In the genomic region with DNA sequence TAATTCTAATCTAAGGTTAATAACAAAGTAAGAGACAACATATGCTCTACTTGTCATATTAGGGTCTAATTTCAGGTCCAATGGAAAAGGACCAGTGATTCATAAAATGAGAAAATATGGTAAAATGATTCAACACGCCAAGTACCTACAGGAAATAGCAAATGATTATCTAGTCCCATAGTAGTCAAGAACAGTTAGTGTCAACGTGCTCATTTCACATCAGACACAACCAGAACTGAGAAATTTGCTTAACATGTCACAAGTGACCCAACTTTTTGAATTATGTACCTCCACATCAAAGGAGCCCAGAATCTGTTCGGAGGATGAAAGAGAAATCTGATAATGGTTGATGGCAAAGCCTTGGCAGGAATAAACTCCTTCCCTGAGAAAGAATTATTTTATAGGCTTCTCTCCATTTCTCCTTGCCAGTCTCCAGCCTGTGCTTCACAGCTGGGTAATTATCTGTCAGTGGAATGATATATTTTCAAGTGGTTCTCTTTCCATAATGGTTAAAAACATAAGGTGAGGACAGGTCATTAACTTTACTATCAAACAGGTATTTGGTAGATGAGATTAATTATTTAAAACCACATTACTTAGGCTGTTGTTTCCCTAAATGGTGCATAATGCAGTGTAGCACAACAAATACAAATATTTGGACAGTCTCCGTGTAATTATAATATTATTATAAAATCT, we compare ENCODE assay signal across 17 cellular contexts.
"Had no signal": no experiment of that assay in that cellular context is flagged by ENCODE, and none has a peak within 500 bp of the region (broad histone marks: within the 10 kb centered on the region; RNA-seq: fewer than 3 reads in every experiment).

No MANE protein-coding gene starts in this region.

- H3K27ac Mint-ChIP-seq: activated naive CD4-positive, alpha-beta T cell treated with anti-CD3 and anti-CD28 coated beads, Interleukin-2, amount 50 U/mL, for 24 hours; effector memory CD8-positive, alpha-beta T cell had no signal

- ATAC-seq: effector memory CD8-positive, alpha-beta T cell; gastroesophageal sphincter; left ventricle myocardium superior; psoas muscle; right lobe of liver had no signal

- H3K4me1 Mint-ChIP-seq: central memory CD8-positive, alpha-beta T cell had no signal

- H3K4me3 Mint-ChIP-seq: activated naive CD4-positive, alpha-beta T cell treated with anti-CD3 and anti-CD28 coated beads, Interleukin-2, amount 50 U/mL, for 24 hours; brain; central memory CD8-positive, alpha-beta T cell; effector memory CD8-positive, alpha-beta T cell; nephron progenitor cell had no signal

- H3K27me3 Mint-ChIP-seq: activated naive CD4-positive, alpha-beta T cell treated with anti-CD3 and anti-CD28 coated beads, Interleukin-2, amount 50 U/mL, for 24 hours; brain; central memory CD8-positive, alpha-beta T cell; effector memory CD8-positive, alpha-beta T cell had no signal

- H3K9me3 Mint-ChIP-seq: activated naive CD4-positive, alpha-beta T cell treated with anti-CD3 and anti-CD28 coated beads, Interleukin-2, amount 50 U/mL, for 24 hours had no signal

- DNase-seq: activated CD4-positive, alpha-beta T cell treated with anti-CD3 and anti-CD28 coated beads for 4 hours; amniotic stem cell; cortex of kidney; effector memory CD8-positive, alpha-beta T cell; islet precursor cell; left ventricle myocardium superior; mesenchymal stem cell; nephron progenitor cell; psoas muscle; right lobe of liver; stimulated activated naive CD4-positive, alpha-beta T cell; T1000; upper lobe of left lung had no signal
